Comparison of ENCODE assay signal across 9 cellular contexts in the genomic region with DNA sequence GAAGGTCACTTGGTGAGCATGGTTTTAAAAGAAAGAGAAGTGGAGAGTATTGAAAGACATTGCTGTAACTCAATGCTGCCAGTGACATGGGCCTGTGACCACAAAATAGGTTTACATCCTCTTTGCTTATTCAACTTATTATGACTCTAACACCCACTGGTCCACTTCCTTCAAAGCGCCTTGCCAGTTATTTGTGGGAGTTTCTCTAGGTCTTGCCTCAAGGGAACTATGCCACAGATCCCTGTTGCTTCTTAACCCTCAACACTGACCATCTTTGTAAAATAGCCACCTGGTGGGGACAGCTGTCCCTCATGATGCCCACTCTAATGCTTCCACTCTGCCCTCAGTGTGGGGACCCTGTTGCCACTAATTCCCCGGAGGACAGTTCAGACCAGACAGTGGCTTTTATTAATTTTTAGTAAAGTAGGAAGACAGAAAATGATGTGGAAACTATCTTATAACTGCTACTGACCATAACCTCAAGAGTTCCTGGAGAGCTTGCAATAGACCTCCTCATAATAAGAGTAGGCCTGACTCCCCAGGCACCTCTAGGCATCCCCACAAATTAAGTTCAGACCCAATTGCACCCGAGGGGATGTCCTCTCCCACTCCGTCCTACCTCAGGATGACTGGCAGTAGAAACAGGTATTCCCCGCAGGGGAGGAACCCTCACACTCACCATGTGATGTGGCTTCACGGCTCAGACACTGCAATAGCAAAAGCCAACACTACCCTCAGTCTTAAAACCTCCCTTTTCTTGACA. TPM values are rescaled to one million over a fixed set of nuclear protein-coding genes. Genes with fewer than 3 reads are reported as not detected.
DNase-seq lines count a peak whose midpoint lies in the region; ATAC-seq and TF ChIP-seq lines count a peak whose summit lies in the region.
"Had no signal": no experiment of that assay in that cellular context is flagged by ENCODE, and none has a peak within 500 bp of the region (broad histone marks: within the 10 kb centered on the region; RNA-seq: fewer than 3 reads in every experiment).

No MANE protein-coding gene starts in this region.

- intact Hi-C loops in right lobe of liver (cut with DNase I) = no loop called here
- intact Hi-C loops in thyroid gland (cut with DNase I) = no loop called here

- no peak for TF ChIP-seq POLR2A in right lobe of liver (IDR thresholded peaks at IDR 0.05)
- no peak for TF ChIP-seq POLR2A in thyroid gland (IDR thresholded peaks at IDR 0.05)

- H3K27me3 ChIP-seq in right lobe of liver (no peaks in the 10 kb centered on the region), thyroid gland (no peaks in the 10 kb centered on the region)

- H3K4me1 ChIP-seq in right lobe of liver (peaks cover 0 to 25% (median 11%) of the 10 kb centered on the region in 4 donors), thyroid gland (no peaks in the 10 kb centered on the region)

- WGBS in right lobe of liver (ENCODE audit: insufficient coverage, low coverage, low lambda C conversion rate, missing lambda C conversion rate) = 64% methylated on average over 3 of the region's 6 CpGs
- 84 to 90% methylated on average over 6 of the region's 6 CpGs for WGBS in thyroid gland, 2 donors

- H3K27ac ChIP-seq in right lobe of liver = peak overlapping the region in 2 of 3 donors; percentile 25 to 56
- H3K27ac ChIP-seq in thyroid gland = no peak overlapping the region

- H3K4me3 ChIP-seq in right lobe of liver = no peak overlapping the region
- no peak overlapping the region for H3K4me3 ChIP-seq in thyroid gland (replicated peaks in 1 of 3)

- H3K36me3 ChIP-seq in right lobe of liver (no peaks in the 10 kb centered on the region), thyroid gland (no peaks in the 10 kb centered on the region)

- ATAC-seq in GM18867 (IDR thresholded peaks at IDR 0.05; ENCODE audit: unreplicated experiment) (peak; percentile 98), GM21825 (IDR thresholded peaks at IDR 0.05; ENCODE audit: unreplicated experiment) (peak; percentile 92), HG03460 (IDR thresholded peaks at IDR 0.05; ENCODE audit: unreplicated experiment) (peak; percentile 96), right lobe of liver (peak in 3 of 4 donors; percentile 29 to 45 (median 37))

- H3K9me3 ChIP-seq in right lobe of liver (no peaks in the 10 kb centered on the region), thyroid gland (no peaks in the 10 kb centered on the region)

- DNase-seq in right lobe of liver (no peak), NCI-H2081 treated with DMSO at 0.1 percent for 48 hours (lab: John Stamatoyannopoulos, UW) (no peak), cerebellar cortex (ENCODE audit: low spot score) (no peak), thyroid gland (no peak)
- DNase-seq in activated CD8-positive, alpha-beta memory T cell treated with anti-CD3 and anti-CD28 coated beads, Interleukin-2, amount 50 U/mL, for 4 hours = no peak

- no peak for TF ChIP-seq CTCF in right lobe of liver (IDR thresholded peaks at IDR 0.05)
- no peak for TF ChIP-seq CTCF in thyroid gland (IDR thresholded peaks at IDR 0.05)

RNA-seq across cellular contexts. Expression of a gene that starts 31.3 kb away (rescaled TPM):
- total RNA-seq in right lobe of liver = not detected
- 1 to 10 TPM in 1 of 4 donors, not detected in 3; 1.2 TPM for total RNA-seq in thyroid gland
- total RNA-seq: dermis microvascular lymphatic vessel endothelial cell had no signal

Comparison
In these comparisons a context has a peak if more than half of its experiments do, and no peak if none do; other contexts are left out.
1. ATAC-seq: peak in every context shown above with its lines; median percentile 98 in GM18867; 96 in HG03460; 92 in GM21825; 37 in right lobe of liver.
2. H3K27ac ChIP-seq: peak in right lobe of liver (2 of 3); none in thyroid gland (0 of 3).